ENCODE assay signal across 13 cellular contexts in the genomic region with DNA sequence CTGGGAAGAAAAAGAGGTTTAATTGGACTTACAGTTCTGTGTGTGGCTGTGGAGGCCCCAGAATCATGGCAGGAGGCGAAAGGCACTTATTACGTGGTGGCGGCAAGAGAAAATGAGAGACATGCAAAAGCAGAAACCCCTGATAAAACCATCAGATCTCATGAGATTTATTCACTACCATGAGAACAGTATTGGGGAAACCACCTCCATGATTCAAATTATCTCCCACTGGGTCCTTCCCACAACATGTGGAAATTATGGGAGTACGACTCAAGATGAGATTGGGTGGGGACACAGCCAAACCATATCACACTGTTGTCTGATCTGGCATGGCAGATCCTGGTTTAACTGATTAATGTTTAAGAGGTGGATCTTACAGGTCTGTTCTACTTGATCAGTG. TPM values are rescaled to one million over a fixed set of nuclear protein-coding genes. Genes with fewer than 3 reads are reported as not detected.
DNase-seq lines count a peak whose midpoint lies in the region; ATAC-seq and TF ChIP-seq lines count a peak whose summit lies in the region.
"Had no signal": no experiment of that assay in that cellular context is flagged by ENCODE, and none has a peak within 500 bp of the region (broad histone marks: within the 10 kb centered on the region; RNA-seq: fewer than 3 reads in every experiment).

No MANE protein-coding gene starts in this region.

- H2AFZ ChIP-seq in smooth muscle cell (ENCODE audit: low read depth) = no peak overlapping the region

- H3K4me3 ChIP-seq in RWPE2 (ENCODE audit: severe bottlenecking) (no peak overlapping the region), esophagus muscularis mucosa (no peak overlapping the region), smooth muscle cell (no peak overlapping the region), adrenal gland (no peak overlapping the region), gastrocnemius medialis (no peak overlapping the region), upper lobe of left lung (no peak overlapping the region)

- TF ChIP-seq CTCF in RWPE2 (IDR thresholded peaks at IDR 0.05; ENCODE audit: poor library complexity, severe bottlenecking) (no peak), esophagus muscularis mucosa (IDR thresholded peaks at IDR 0.05) (no peak), smooth muscle cell (IDR thresholded peaks at IDR 0.05; ENCODE audit: borderline replicate concordance, insufficient read depth, poor library complexity, severe bottlenecking) (no peak), adrenal gland (IDR thresholded peaks at IDR 0.05) (no peak), gastrocnemius medialis (IDR thresholded peaks at IDR 0.05 in 4 of 5, conservative IDR thresholded peaks at IDR 0.05 in 1 of 5) (no peak), upper lobe of left lung (IDR thresholded peaks at IDR 0.05) (no peak)

- no peaks in the 10 kb centered on the region for H3K9me3 ChIP-seq in RWPE2 (ENCODE audit: severe bottlenecking)
- no peaks in the 10 kb centered on the region for H3K9me3 ChIP-seq in esophagus muscularis mucosa
- H3K9me3 ChIP-seq in smooth muscle cell (replicated peaks; ENCODE audit: low read depth) = no peaks in the 10 kb centered on the region
- no peaks in the 10 kb centered on the region for H3K9me3 ChIP-seq in adrenal gland (replicated peaks in 1 of 3)
- no peaks in the 10 kb centered on the region for H3K9me3 ChIP-seq in gastrocnemius medialis
- no peaks in the 10 kb centered on the region for H3K9me3 ChIP-seq in upper lobe of left lung

- H3K4me1 ChIP-seq in RWPE2 (ENCODE audit: insufficient read depth, poor library complexity, severe bottlenecking) (peaks cover 45% of the 10 kb centered on the region), esophagus muscularis mucosa (peaks cover 38 to 62% (median 52%) of the 10 kb centered on the region in 4 donors), smooth muscle cell (ENCODE audit: low read depth) (peaks cover 12% of the 10 kb centered on the region), adrenal gland (replicated peaks in 1 of 2) (peaks cover 7 to 42% of the 10 kb centered on the region in 2 donors), gastrocnemius medialis (peaks cover 33 to 39% of the 10 kb centered on the region in 2 donors), upper lobe of left lung (peaks cover 29 to 60% (median 35%) of the 10 kb centered on the region in 4 donors)

- TF ChIP-seq POLR2A in esophagus muscularis mucosa (IDR thresholded peaks at IDR 0.05; ENCODE audit: low read depth) = no peak
- no peak for TF ChIP-seq POLR2A in adrenal gland (IDR thresholded peaks at IDR 0.05)
- TF ChIP-seq POLR2A in gastrocnemius medialis (IDR thresholded peaks at IDR 0.05) = no peak
- TF ChIP-seq POLR2A in upper lobe of left lung (IDR thresholded peaks at IDR 0.05) = no peak

- H4K20me1 ChIP-seq in smooth muscle cell (ENCODE audit: low read depth) = peaks cover 22% of the 10 kb centered on the region

- no peaks in the 10 kb centered on the region for H3K27me3 ChIP-seq in RWPE2 (ENCODE audit: insufficient read depth, poor library complexity, severe bottlenecking)
- H3K27me3 ChIP-seq in esophagus muscularis mucosa = no peaks in the 10 kb centered on the region
- H3K27me3 ChIP-seq in smooth muscle cell (ENCODE audit: low read depth) = no peaks in the 10 kb centered on the region
- no peaks in the 10 kb centered on the region for H3K27me3 ChIP-seq in adrenal gland
- H3K27me3 ChIP-seq in gastrocnemius medialis = no peaks in the 10 kb centered on the region
- H3K27me3 ChIP-seq in upper lobe of left lung = no peaks in the 10 kb centered on the region

- in situ Hi-C loops in gastrocnemius medialis (cut with MboI; ENCODE audit: low sequenced_read_pairs in 4 of 4) = loop anchor here in 2 of 4 donors (10.0 to 25.0 kb wide), 2 partner anchors 166 to 169 kb away; no protein-coding TSS in a partner anchor

- intact Hi-C loops in esophagus muscularis mucosa (cut with DNase I) (no loop called here), adrenal gland (cut with DNase I) (no loop called here), gastrocnemius medialis (cut with DNase I; ENCODE audit: low total_unique reads) (no loop called here)

- H3K27ac ChIP-seq in RWPE2 (ENCODE audit: poor library complexity, severe bottlenecking) (peak overlapping the region; percentile 88), esophagus muscularis mucosa (replicated peaks in 1 of 4) (peak overlapping the region in 3 of 4 donors; percentile 66 to 69 (median 68)), smooth muscle cell (ENCODE audit: low read depth) (peak overlapping the region; percentile 84), adrenal gland (peak overlapping the region in 1 of 5 donors; percentile 55), gastrocnemius medialis (no peak overlapping the region), upper lobe of left lung (peak overlapping the region in 1 of 4 donors; percentile 67)

- H3K9ac ChIP-seq in smooth muscle cell (ENCODE audit: low read depth) = no peak overlapping the region

- ATAC-seq in RWPE2 (ENCODE audit: low read depth) (no peak), gastrocnemius medialis (no peak), upper lobe of left lung (ENCODE audit: low FRiP score in 2 of 2) (no peak)

- peaks cover 58% of the 10 kb centered on the region for H3K79me2 ChIP-seq in smooth muscle cell (ENCODE audit: low read depth)

- peak; percentile 49 for DNase-seq in ELR (ENCODE audit: low read depth)
- no peak for DNase-seq in RWPE2 (ENCODE audit: low spot score)
- DNase-seq in esophagus muscularis mucosa (ENCODE audit: extremely low spot score) = no peak
- no peak for DNase-seq in smooth muscle cell (lab: John Stamatoyannopoulos, UW; ENCODE audit: unreplicated experiment)
- DNase-seq in adrenal gland = no peak
- no peak for DNase-seq in NCI-H526 treated with DMSO at 0.1 percent for 48 hours (lab: John Stamatoyannopoulos, UW)
- no peak for DNase-seq in gastrocnemius medialis
- no peak for DNase-seq in upper lobe of left lung
- DNase-seq: activated CD4-positive, CD25-positive, alpha-beta regulatory T cell treated with anti-CD3 and anti-CD28 coated beads, Interleukin-2, amount 50 U/mL, for 72 hours; activated T-cell treated with anti-CD3 and anti-CD28 coated beads, Interleukin-2, amount 50 U/mL, for 1 hour; islet precursor cell; NCI-H1092 treated with DMSO at 0.1 percent for 48 hours; NCI-H345 had no signal

- H3F3A ChIP-seq in smooth muscle cell (ENCODE audit: low read depth) = peaks cover 8% of the 10 kb centered on the region

- H3K36me3 ChIP-seq in RWPE2 (ENCODE audit: low read depth) (peaks cover 52% of the 10 kb centered on the region), esophagus muscularis mucosa (peaks cover 27 to 55% (median 34%) of the 10 kb centered on the region in 4 donors), smooth muscle cell (ENCODE audit: low read depth) (peaks cover 16% of the 10 kb centered on the region), adrenal gland (replicated peaks in 1 of 2) (peaks cover 0 to 33% of the 10 kb centered on the region in 2 donors), gastrocnemius medialis (peaks cover 4 to 27% of the 10 kb centered on the region in 2 donors), upper lobe of left lung (peaks cover 13 to 52% (median 25%) of the 10 kb centered on the region in 4 donors)

- WGBS in esophagus muscularis mucosa = 98% methylated on average over 4 of the region's 4 CpGs
- 98% methylated on average over 4 of the region's 4 CpGs for WGBS in smooth muscle cell (ENCODE audit: low lambda C conversion rate)
- WGBS in adrenal gland, 4 donors = 93 to 98% (median 96%) methylated on average over 4 of the region's 4 CpGs
- 84 to 98% methylated on average over 4 of the region's 4 CpGs for WGBS in upper lobe of left lung, 2 donors

- H3K4me2 ChIP-seq in smooth muscle cell = peak overlapping the region; percentile 10

- TF ChIP-seq EP300 in esophagus muscularis mucosa (IDR thresholded peaks at IDR 0.05) (no peak), upper lobe of left lung (IDR thresholded peaks at IDR 0.05) (no peak)

RNA-seq across cellular contexts. Expression of a gene that starts 5.5 kb away (rescaled TPM):
- total RNA-seq in esophagus muscularis mucosa (10 to 100 TPM; 37.1 to 67.1 (median 53.9) TPM), smooth muscle cell (82.8 and 95.6 TPM in 2 replicates), adrenal gland (10 to 100 TPM; 28.8 to 61.0 (median 44.7) TPM), gastrocnemius medialis (10 to 100 TPM; 37.1 to 75.4 (median 58.3) TPM), upper lobe of left lung (10 to 100 TPM; 34.0 to 64.0 (median 45.2) TPM)
- polyA plus RNA-seq in smooth muscle cell (61.8 and 63.3 TPM in 2 replicates), adrenal gland (10 to 100 TPM; 31.6 to 70.3 (median 34.0) TPM)

RNA-seq across cellular contexts. Expression of a gene that starts 33.2 kb away (rescaled TPM):
- 10 to 100 TPM; 13.3 to 49.4 (median 37.1) TPM for total RNA-seq in esophagus muscularis mucosa
- total RNA-seq in smooth muscle cell = 0.99 and 2.4 TPM in 2 replicates
- 0.77 and 1.8 TPM in 2 replicates for polyA plus RNA-seq in smooth muscle cell
- total RNA-seq in adrenal gland = 10 to 100 TPM in 3 of 8 donors, 1 to 10 TPM in 5; 2.1 to 11.5 (median 7.9) TPM
- polyA plus RNA-seq in adrenal gland = 1 to 10 TPM; 1.2 to 7.6 (median 6.9) TPM
- total RNA-seq in gastrocnemius medialis = 10 to 100 TPM; 25.8 to 73.7 (median 67.7) TPM
- total RNA-seq in upper lobe of left lung = 10 to 100 TPM in 5 of 6 donors, 1 to 10 TPM in 1; 8.5 to 36.5 (median 15.6) TPM

Comparison
In these comparisons a context has a peak if more than half of its experiments do, and no peak if none do; other contexts are left out.
1. H3K27ac ChIP-seq: peak in RWPE2 (single experiment), esophagus muscularis mucosa (3 of 4) and smooth muscle cell (single experiment); none in gastrocnemius medialis (0 of 4).